Comparison of ENCODE assay signal across 12 cellular contexts in the genomic region with DNA sequence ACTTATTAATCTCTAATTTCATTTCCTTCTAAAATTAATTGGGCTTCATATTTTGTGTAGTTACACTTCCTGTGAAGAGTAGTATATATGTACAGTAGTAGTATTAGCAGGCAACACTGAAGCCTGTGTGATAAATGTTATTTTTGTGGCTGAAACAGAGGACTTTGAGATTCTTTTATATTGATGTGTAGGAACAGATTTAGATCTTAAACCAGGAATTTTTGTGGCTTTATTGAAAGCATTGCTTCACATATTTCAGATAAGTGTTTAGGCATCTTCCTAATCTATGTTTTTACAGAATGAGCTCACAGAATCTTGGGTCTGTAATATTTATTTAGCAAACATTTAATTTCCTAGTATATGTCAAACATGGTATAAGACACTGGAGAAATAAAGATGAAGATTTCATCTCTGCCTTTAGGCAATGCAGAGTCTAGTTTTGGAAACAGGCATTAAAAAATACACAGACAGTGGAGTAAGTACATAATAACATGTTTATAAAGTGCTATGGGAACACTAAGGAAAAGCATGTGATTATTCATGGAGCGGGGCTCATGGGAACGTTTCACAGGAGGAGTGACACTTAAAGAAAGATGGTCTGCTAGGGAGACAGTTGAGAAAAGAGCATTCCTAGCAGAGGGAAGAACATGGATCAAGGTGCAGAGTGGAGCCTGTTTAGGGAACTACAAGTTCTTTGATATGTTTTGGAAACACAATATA. TPM values are rescaled to one million over a fixed set of nuclear protein-coding genes. Genes with fewer than 3 reads are reported as not detected.
DNase-seq lines count a peak whose midpoint lies in the region; ATAC-seq and TF ChIP-seq lines count a peak whose summit lies in the region.
"Had no signal": no experiment of that assay in that cellular context is flagged by ENCODE, and none has a peak within 500 bp of the region (broad histone marks: within the 10 kb centered on the region; RNA-seq: fewer than 3 reads in every experiment).

No MANE protein-coding gene starts in this region.

- H3K4me1 ChIP-seq in mesenchymal stem cell (ENCODE audit: control insufficient read depth, insufficient read depth, low read depth, low read length) (peaks cover 4% of the 10 kb centered on the region), upper lobe of right lung (peaks cover 47% of the 10 kb centered on the region)

- no peak overlapping the region for H2BK15ac ChIP-seq in mesenchymal stem cell (ENCODE audit: low read depth, poor library complexity, severe bottlenecking)

- H3K4me3 ChIP-seq in mesenchymal stem cell (ENCODE audit: insufficient read depth in 1 of 2, low read depth in 1 of 2, low read length in 2 of 2), result peak overlapping the region in 1 of 2 experiments; percentile 42
- no peak overlapping the region for H3K4me3 ChIP-seq in upper lobe of right lung

- H3K4me3 Mint-ChIP-seq in type B pancreatic cell, result no peak overlapping the region

- H4K8ac ChIP-seq in mesenchymal stem cell (ENCODE audit: low read length), result no peak overlapping the region

- H2AK5ac ChIP-seq in mesenchymal stem cell (ENCODE audit: low read length, severe bottlenecking), result no peak overlapping the region

- ATAC-seq in upper lobe of right lung, result no peak

- TF ChIP-seq CTCF in upper lobe of right lung (IDR thresholded peaks at IDR 0.05), result no peak
- TF ChIP-seq CTCF in type B pancreatic cell (conservative IDR thresholded peaks at IDR 0.05), result no peak

- no peak overlapping the region for H2BK120ac ChIP-seq in mesenchymal stem cell (ENCODE audit: low read depth, low read length)

- no peak overlapping the region for H3K23ac ChIP-seq in mesenchymal stem cell (ENCODE audit: low read length in 2 of 2)

- no peak overlapping the region for H2BK12ac ChIP-seq in mesenchymal stem cell (ENCODE audit: low read length in 2 of 2)

- H3K27ac Mint-ChIP-seq in type B pancreatic cell, result no peak overlapping the region

- no peak overlapping the region for H2BK5ac ChIP-seq in mesenchymal stem cell (ENCODE audit: low read depth, low read length, poor library complexity, severe bottlenecking)

- DNase-seq in NCI-H345 (lab: John Stamatoyannopoulos, UW) (peak; percentile 1), NCI-H345 treated with DMSO at 0.1 percent for 48 hours (lab: John Stamatoyannopoulos, UW; ENCODE audit: unreplicated experiment) (no peak), dedifferentiated amniotic fluid mesenchymal stem cell (ENCODE audit: extremely low spot score) (peak; percentile 66), mesenchymal stem cell (peak; percentile 92), upper lobe of right lung (no peak), NCI-H1092 (lab: John Stamatoyannopoulos, UW) (no peak), type B pancreatic cell (ENCODE audit: extremely low spot score, unreplicated experiment) (no peak), putamen (ENCODE audit: low spot score) (no peak)
- DNase-seq: activated effector memory CD4-positive, alpha-beta T cell treated with Interleukin-2 at 50 U/mL for 16 hours; head of caudate nucleus; retina; stimulated activated naive CD4-positive, alpha-beta T cell treated with Interleukin-2 at 50 U/mL for 16 hours had no signal

- no peaks in the 10 kb centered on the region for H3K27me3 Mint-ChIP-seq in type B pancreatic cell

- peak overlapping the region; percentile 19 to 46 for H3K4ac ChIP-seq in mesenchymal stem cell (ENCODE audit: low read depth in 1 of 2, low read length in 2 of 2)

- H3K9ac ChIP-seq in mesenchymal stem cell (ENCODE audit: low read length), result peak overlapping the region; percentile 82

- peak overlapping the region in 1 of 2 experiments; percentile 34 for H3K18ac ChIP-seq in mesenchymal stem cell (ENCODE audit: low read depth in 1 of 2, low read length in 2 of 2)

- no peak overlapping the region for H2AFZ ChIP-seq in mesenchymal stem cell (ENCODE audit: low read depth, low read length)

- no peak overlapping the region for H3K14ac ChIP-seq in mesenchymal stem cell (ENCODE audit: low read length in 2 of 2)

- intact Hi-C loops in upper lobe of right lung (cut with DNase I), result no loop called here

- no peaks in the 10 kb centered on the region for H3K27me3 ChIP-seq in mesenchymal stem cell (ENCODE audit: control insufficient read depth in 1 of 2, insufficient read depth in 1 of 2, low read length in 2 of 2)
- H3K27me3 ChIP-seq in upper lobe of right lung, result no peaks in the 10 kb centered on the region

- H3K4me1 Mint-ChIP-seq in type B pancreatic cell (ENCODE audit: unreplicated experiment), result peaks cover 8% of the 10 kb centered on the region

- no peaks in the 10 kb centered on the region for H3K9me3 Mint-ChIP-seq in type B pancreatic cell

- H3K79me1 ChIP-seq in mesenchymal stem cell (replicated peaks; ENCODE audit: low read length, poor library complexity, severe bottlenecking), result peaks cover 22% of the 10 kb centered on the region

- peaks cover 5 to 15% of the 10 kb centered on the region in 2 experiments for H3K36me3 ChIP-seq in mesenchymal stem cell (ENCODE audit: control insufficient read depth in 1 of 2, insufficient read depth in 2 of 2, low read depth in 1 of 2, low read length in 2 of 2)
- H3K36me3 ChIP-seq in upper lobe of right lung, result no peaks in the 10 kb centered on the region

- no peak overlapping the region for H3K4me2 ChIP-seq in mesenchymal stem cell (ENCODE audit: low read length, poor library complexity, severe bottlenecking)

- H4K91ac ChIP-seq in mesenchymal stem cell (ENCODE audit: low read length), result no peak overlapping the region

- peak overlapping the region; percentile 1 for H3K27ac ChIP-seq in mesenchymal stem cell (ENCODE audit: low read length, poor library complexity, severe bottlenecking)
- H3K27ac ChIP-seq in upper lobe of right lung, result peak overlapping the region; percentile 72

- H3K36me3 Mint-ChIP-seq in type B pancreatic cell, result peaks cover 6% of the 10 kb centered on the region

- WGBS in mesenchymal stem cell, result 12% methylated on average over 2 of the region's 2 CpGs

- no peaks in the 10 kb centered on the region for H3K9me3 ChIP-seq in mesenchymal stem cell (ENCODE audit: control insufficient read depth, low read length)
- H3K9me3 ChIP-seq in upper lobe of right lung, result no peaks in the 10 kb centered on the region

RNA-seq across cellular contexts. Expression of a gene that starts 52.7 kb away (rescaled TPM):
- 8.0 TPM for polyA plus RNA-seq in mesenchymal stem cell (2013, experiment 1 of 2)
- 8.1 TPM for polyA plus RNA-seq in mesenchymal stem cell (2013, experiment 2 of 2)
- 17.3 TPM for total RNA-seq in upper lobe of right lung
- 14.5 and 15.0 TPM in 2 replicates for total RNA-seq in type B pancreatic cell (ENCODE audit: low replicate concordance)

RNA-seq across cellular contexts. Expression of a gene that starts 56.3 kb away (rescaled TPM):
- 133 TPM for polyA plus RNA-seq in mesenchymal stem cell (2013, experiment 1 of 2)
- polyA plus RNA-seq in mesenchymal stem cell (2013, experiment 2 of 2), result 136 TPM
- 26.4 TPM for total RNA-seq in upper lobe of right lung
- total RNA-seq in type B pancreatic cell (ENCODE audit: low replicate concordance), result 0.38 and 2.8 TPM in 2 replicates

Comparison
In these comparisons a context has a peak if more than half of its experiments do, and no peak if none do; other contexts are left out.
1. DNase-seq: peak in NCI-H345 (single experiment), dedifferentiated amniotic fluid mesenchymal stem cell (single experiment) and mesenchymal stem cell (single experiment); none in NCI-H345 treated with DMSO at 0.1 percent for 48 hours (single experiment), upper lobe of right lung (single experiment), NCI-H1092 (single experiment), type B pancreatic cell (single experiment) and putamen (single experiment).